In genomic region chr4:158125325-158125724, GRCh38 we compare ENCODE assay signal across 20 cellular contexts. TPM values are rescaled to one million over a fixed set of nuclear protein-coding genes. Genes with fewer than 3 reads are reported as not detected.
"Had no signal": no experiment of that assay in that cellular context is flagged by ENCODE, and none has a peak within 500 bp of the region (broad histone marks: within the 10 kb centered on the region; RNA-seq: fewer than 3 reads in every experiment).

No MANE protein-coding gene starts in this region.

- H3K36me3 ChIP-seq: ovary, transverse colon had no signal

- H3K4me1 ChIP-seq: testis had no signal

- H3K27ac Mint-ChIP-seq: naive thymus-derived CD8-positive, alpha-beta T cell; stimulated activated naive B cell treated with anti-CD40 and anti-IgM and Interleukin-4, amounts not matched to agents 10 μg/mL and 1 μg/mL and 100 μg/mL, for 72 hours had no signal

- H3K36me3 Mint-ChIP-seq: naive thymus-derived CD8-positive, alpha-beta T cell; stimulated activated naive B cell treated with anti-CD40 and anti-IgM and Interleukin-4, amounts not matched to agents 10 μg/mL and 1 μg/mL and 100 μg/mL, for 72 hours had no signal

- H3K27ac ChIP-seq: right atrium auricular region, skin epidermis, testis, transverse colon had no signal

- H3K4me3 ChIP-seq: heart left ventricle, mucosa of descending colon, ovary, right atrium auricular region, sigmoid colon, skin epidermis, testis, transverse colon had no signal

- H3K4me3 Mint-ChIP-seq: naive thymus-derived CD8-positive, alpha-beta T cell; neural crest cell; stimulated activated naive B cell treated with anti-CD40 and anti-IgM and Interleukin-4, amounts not matched to agents 10 μg/mL and 1 μg/mL and 100 μg/mL, for 72 hours; stimulated activated naive CD8-positive, alpha-beta T cell treated with anti-CD3 and anti-CD28 coated beads, Interleukin-15, amount 100 ng/mL, for 72 hours had no signal

- H3K27me3 ChIP-seq: heart left ventricle, ovary, right atrium auricular region, sigmoid colon, testis, transverse colon had no signal

- DNase-seq: effector memory CD4-positive, alpha-beta T cell; heart left ventricle; hippocampal formation; kidney glomerular epithelial cell; mucosa of descending colon; naive thymus-derived CD8-positive, alpha-beta T cell; nucleus accumbens; ovary; sigmoid colon; stimulated activated CD4-positive, alpha-beta T cell treated with anti-CD3 and anti-CD28 coated beads, Interleukin-2, amount 100 ng/mL, for 24 hours; stimulated activated CD4-positive, alpha-beta T cell treated with anti-CD3 and anti-CD28 coated beads, Interleukin-4, amount 100 ng/mL, for 4 hours; stimulated activated naive B cell treated with anti-CD40 and anti-IgM and Interleukin-4, amounts not matched to agents 10 μg/mL and 1 μg/mL and 100 μg/mL, for 72 hours; stimulated activated naive CD8-positive, alpha-beta T cell treated with anti-CD3 and anti-CD28 coated beads, Interleukin-15, amount 100 ng/mL, for 72 hours; testis; transverse colon had no signal

- H3K4me1 Mint-ChIP-seq: naive thymus-derived CD8-positive, alpha-beta T cell; stimulated activated naive B cell treated with anti-CD40 and anti-IgM and Interleukin-4, amounts not matched to agents 10 μg/mL and 1 μg/mL and 100 μg/mL, for 72 hours; stimulated activated naive CD8-positive, alpha-beta T cell treated with anti-CD3 and anti-CD28 coated beads, Interleukin-15, amount 100 ng/mL, for 72 hours had no signal

- H3K27me3 Mint-ChIP-seq: stimulated activated naive B cell treated with anti-CD40 and anti-IgM and Interleukin-4, amounts not matched to agents 10 μg/mL and 1 μg/mL and 100 μg/mL, for 72 hours; stimulated activated naive CD8-positive, alpha-beta T cell treated with anti-CD3 and anti-CD28 coated beads, Interleukin-15, amount 100 ng/mL, for 72 hours had no signal

- ATAC-seq: esophagus mucosa; heart left ventricle; left lobe of liver; mucosa of descending colon; naive thymus-derived CD8-positive, alpha-beta T cell; stimulated activated naive B cell treated with anti-CD40 and anti-IgM and Interleukin-4, amounts not matched to agents 10 μg/mL and 1 μg/mL and 100 μg/mL, for 72 hours; stimulated activated naive CD8-positive, alpha-beta T cell treated with anti-CD3 and anti-CD28 coated beads, Interleukin-15, amount 100 ng/mL, for 72 hours had no signal

- H3K9me3 Mint-ChIP-seq: naive thymus-derived CD8-positive, alpha-beta T cell; neural crest cell; stimulated activated naive B cell treated with anti-CD40 and anti-IgM and Interleukin-4, amounts not matched to agents 10 μg/mL and 1 μg/mL and 100 μg/mL, for 72 hours; stimulated activated naive CD8-positive, alpha-beta T cell treated with anti-CD3 and anti-CD28 coated beads, Interleukin-15, amount 100 ng/mL, for 72 hours had no signal

- H3K9me3 ChIP-seq: heart left ventricle, mucosa of descending colon, ovary, right atrium auricular region, sigmoid colon, testis, transverse colon had no signal

RNA-seq across cellular contexts. Expression of gene GASK1B, which starts 47.5 kb away (rescaled TPM):
- polyA plus RNA-seq: naive thymus-derived CD8-positive, alpha-beta T cell had no signal
